8 cellular contexts compared by ENCODE assay signal in genomic region chr10:102642553-102643345, GRCh38. TPM values are rescaled to one million over a fixed set of nuclear protein-coding genes. Genes with fewer than 3 reads are reported as not detected.
DNase-seq lines count a peak whose midpoint lies in the region; ATAC-seq and TF ChIP-seq lines count a peak whose summit lies in the region.

No MANE protein-coding gene starts in this region.

- no peaks in the 10 kb centered on the region for H3K36me3 ChIP-seq in breast epithelium

- intact Hi-C loops in breast epithelium (cut with DNase I; ENCODE audit: low total_unique reads) = no loop called here

- H3K27ac ChIP-seq in breast epithelium = peak overlapping the region; percentile 99 to 100
- peak overlapping the region; percentile 81 to 100 (median 97) for H3K27ac ChIP-seq in skin epidermis

- ATAC-seq in GM19351 (IDR thresholded peaks at IDR 0.05; ENCODE audit: unreplicated experiment) = no peak

- no peaks in the 10 kb centered on the region for H3K9me3 ChIP-seq in breast epithelium
- no peaks in the 10 kb centered on the region for H3K9me3 ChIP-seq in iPS-18c (ENCODE audit: control insufficient read depth, insufficient read depth, low read length)

- peak overlapping the region; percentile 79 for H3K4me3 ChIP-seq in GM12875 (ENCODE audit: low read depth, low read length)
- peak overlapping the region; percentile 85 to 96 (median 92) for H3K4me3 ChIP-seq in breast epithelium
- H3K4me3 ChIP-seq in iPS-18c (ENCODE audit: insufficient read depth, low read depth, low read length) = peak overlapping the region; percentile 89
- peak overlapping the region; percentile 51 to 95 (median 61) for H3K4me3 ChIP-seq in skin epidermis

- H3K4me1 ChIP-seq in breast epithelium = peaks cover 0 to 16% of the 10 kb centered on the region in 2 donors

- H3K27me3 ChIP-seq in breast epithelium = no peaks in the 10 kb centered on the region

- peak; percentile 88 for TF ChIP-seq POLR2A in breast epithelium (IDR thresholded peaks at IDR 0.05)

- TF ChIP-seq CTCF in GM12875 (IDR thresholded peaks at IDR 0.05; ENCODE audit: borderline replicate concordance, insufficient read depth, low read depth, low read length) (no peak), breast epithelium (IDR thresholded peaks at IDR 0.05) (no peak)

- DNase-seq in HT-29 (ENCODE audit: low spot score) (peak; percentile 57), T-helper 2 cell (peak in 4 of 5 experiments; percentile 26 to 64 (median 50)), breast epithelium (ENCODE audit: low spot score in 2 of 2) (peak in 1 of 2 donors; percentile 68), NOMO-1 treated with DMSO at 0.1 percent for 48 hours (lab: John Stamatoyannopoulos, UW; ENCODE audit: unreplicated experiment) (no peak)

RNA-seq across cellular contexts. Expression of gene TRIM8, which starts 1.5 kb away (rescaled TPM):
- total RNA-seq in HT-29 (2014; rRNA removed; shearing (Covaris generic)) = 81.2 and 82.3 TPM in 2 replicates
- total RNA-seq in breast epithelium = 100 to 1,000 TPM in 1 of 3 donors, 10 to 100 TPM in 2; 74.6 to 128 (median 88.8) TPM
